6 cellular contexts compared by ENCODE assay signal in genomic region chr5:81142108-81142507, GRCh38.
"Had no signal": no experiment of that assay in that cellular context is flagged by ENCODE, and none has a peak within 500 bp of the region (broad histone marks: within the 10 kb centered on the region; RNA-seq: fewer than 3 reads in every experiment).

No MANE protein-coding gene starts in this region.

- H3K4me2 ChIP-seq: GM23338 had no signal

- ATAC-seq: GM23338, HepG2 had no signal

- H3K27ac ChIP-seq: HL-60 had no signal

- H2AFZ ChIP-seq: GM23338 had no signal

- H3K4me3 ChIP-seq: GM23338 had no signal

- DNase-seq: H9, HCEC 1CT, KBM-7 had no signal
